Comparison of ENCODE assay signal across 1 cellular context in the genomic region with DNA sequence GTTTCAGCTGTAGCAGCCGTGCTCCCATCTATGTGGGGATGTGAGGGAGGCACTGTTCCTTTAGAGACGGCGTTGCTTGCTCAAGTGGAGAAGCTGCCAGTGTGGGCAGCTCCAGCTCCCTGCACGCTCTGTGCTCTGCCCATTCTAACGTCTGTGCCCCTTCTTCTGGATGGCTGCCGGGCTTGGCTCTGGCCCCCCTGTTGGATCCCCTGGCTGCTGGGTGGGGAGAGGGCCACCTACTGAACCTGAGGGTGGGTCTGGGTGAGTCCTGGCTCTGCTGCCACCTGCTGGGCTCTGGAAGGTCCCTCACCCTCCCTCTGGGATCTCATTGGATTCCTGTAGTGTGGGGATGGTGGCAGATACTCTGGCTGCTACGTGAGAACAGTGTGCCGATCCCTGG.
TF ChIP-seq lines count a peak whose summit lies in the region.

No MANE protein-coding gene starts in this region.

TF ChIP-seq in HepG2, 621 proteins besides CTCF, POLR2A, EP300 and RAD21 (continues in another document):
- TF ChIP-seq, protein P1, sequence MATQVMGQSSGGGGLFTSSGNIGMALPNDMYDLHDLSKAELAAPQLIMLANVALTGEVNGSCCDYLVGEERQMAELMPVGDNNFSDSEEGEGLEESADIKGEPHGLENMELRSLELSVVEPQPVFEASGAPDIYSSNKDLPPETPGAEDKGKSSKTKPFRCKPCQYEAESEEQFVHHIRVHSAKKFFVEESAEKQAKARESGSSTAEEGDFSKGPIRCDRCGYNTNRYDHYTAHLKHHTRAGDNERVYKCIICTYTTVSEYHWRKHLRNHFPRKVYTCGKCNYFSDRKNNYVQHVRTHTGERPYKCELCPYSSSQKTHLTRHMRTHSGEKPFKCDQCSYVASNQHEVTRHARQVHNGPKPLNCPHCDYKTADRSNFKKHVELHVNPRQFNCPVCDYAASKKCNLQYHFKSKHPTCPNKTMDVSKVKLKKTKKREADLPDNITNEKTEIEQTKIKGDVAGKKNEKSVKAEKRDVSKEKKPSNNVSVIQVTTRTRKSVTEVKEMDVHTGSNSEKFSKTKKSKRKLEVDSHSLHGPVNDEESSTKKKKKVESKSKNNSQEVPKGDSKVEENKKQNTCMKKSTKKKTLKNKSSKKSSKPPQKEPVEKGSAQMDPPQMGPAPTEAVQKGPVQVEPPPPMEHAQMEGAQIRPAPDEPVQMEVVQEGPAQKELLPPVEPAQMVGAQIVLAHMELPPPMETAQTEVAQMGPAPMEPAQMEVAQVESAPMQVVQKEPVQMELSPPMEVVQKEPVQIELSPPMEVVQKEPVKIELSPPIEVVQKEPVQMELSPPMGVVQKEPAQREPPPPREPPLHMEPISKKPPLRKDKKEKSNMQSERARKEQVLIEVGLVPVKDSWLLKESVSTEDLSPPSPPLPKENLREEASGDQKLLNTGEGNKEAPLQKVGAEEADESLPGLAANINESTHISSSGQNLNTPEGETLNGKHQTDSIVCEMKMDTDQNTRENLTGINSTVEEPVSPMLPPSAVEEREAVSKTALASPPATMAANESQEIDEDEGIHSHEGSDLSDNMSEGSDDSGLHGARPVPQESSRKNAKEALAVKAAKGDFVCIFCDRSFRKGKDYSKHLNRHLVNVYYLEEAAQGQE (IDR thresholded peaks at IDR 0.05; ENCODE audit: borderline replicate concordance in 1 of 2, low read depth in 1 of 2, low read length in 2 of 2), result no peak
- TF ChIP-seq FOXM1 (CRISPR knock-in tag; IDR thresholded peaks at IDR 0.05) (no peak), FOXP1 (IDR thresholded peaks at IDR 0.05) (no peak), FOXP1 (CRISPR knock-in tag; IDR thresholded peaks at IDR 0.05) (no peak), ZNF788 (CRISPR knock-in tag; IDR thresholded peaks at IDR 0.05; ENCODE audit: borderline replicate concordance) (0 out of 2 replicates have a peak, but pooled peaks have one; percentile 8), JUN (CRISPR knock-in tag; IDR thresholded peaks at IDR 0.05) (no peak), NR3C1 (CRISPR knock-in tag; IDR thresholded peaks at IDR 0.05) (no peak), HMGXB4 (CRISPR knock-in tag; IDR thresholded peaks at IDR 0.05; ENCODE audit: borderline replicate concordance in 1 of 2, low read depth in 1 of 2) (0 out of 4 replicates have a peak, but pooled peaks of 1 of the 2 experiments have one; percentile 6), ZBTB4 (CRISPR knock-in tag; IDR thresholded peaks at IDR 0.05; ENCODE audit: borderline replicate concordance) (no peak), MTA1 (CRISPR knock-in tag; IDR thresholded peaks at IDR 0.05; ENCODE audit: borderline replicate concordance) (0 out of 2 replicates have a peak, but pooled peaks have one; percentile 28), TAF1 (CRISPR knock-in tag; IDR thresholded peaks at IDR 0.05) (no peak), XRCC5 (optimal IDR thresholded peaks at IDR 0.05; ENCODE audit: low read length) (peak; percentile 44), ZNF143 (CRISPR knock-in tag; IDR thresholded peaks at IDR 0.05) (no peak), ZBTB3 (CRISPR knock-in tag; IDR thresholded peaks at IDR 0.05; ENCODE audit: borderline replicate concordance, low read depth) (no peak), SMC3 (IDR thresholded peaks at IDR 0.05; ENCODE audit: low read length) (peak; percentile 27; the same call in 1 of the 2 replicates), MXD3 (CRISPR knock-in tag; IDR thresholded peaks at IDR 0.05) (no peak), PCBP2 (optimal IDR thresholded peaks at IDR 0.05; ENCODE audit: low read depth, low read length, poor library complexity, severe bottlenecking) (no peak), ZNF263 (CRISPR knock-in tag; IDR thresholded peaks at IDR 0.05) (0 out of 2 replicates have a peak, but pooled peaks have one; percentile 26), ZNF597 (CRISPR knock-in tag; IDR thresholded peaks at IDR 0.05) (no peak), SALL1 (CRISPR knock-in tag; IDR thresholded peaks at IDR 0.05) (0 out of 2 replicates have a peak, but pooled peaks have one; percentile 25), ADNP (CRISPR knock-in tag; IDR thresholded peaks at IDR 0.05) (no peak), ATF7 (IDR thresholded peaks at IDR 0.05) (no peak), ATF7 (CRISPR knock-in tag; IDR thresholded peaks at IDR 0.05) (no peak), PITX1 (CRISPR knock-in tag; IDR thresholded peaks at IDR 0.05) (no peak), STAG1 (CRISPR knock-in tag; IDR thresholded peaks at IDR 0.05) (peak; percentile 59), MEIS1 (CRISPR knock-in tag; IDR thresholded peaks at IDR 0.05; ENCODE audit: borderline replicate concordance) (no peak), U2AF1 (optimal IDR thresholded peaks at IDR 0.05; ENCODE audit: low read depth, low read length) (no peak), ZNF383 (CRISPR knock-in tag; IDR thresholded peaks at IDR 0.05; ENCODE audit: borderline replicate concordance) (no peak), CREB3 (CRISPR knock-in tag; IDR thresholded peaks at IDR 0.05) (no peak), ZNF746 (CRISPR knock-in tag; IDR thresholded peaks at IDR 0.05) (no peak), ZNF550 (CRISPR knock-in tag; IDR thresholded peaks at IDR 0.05; ENCODE audit: borderline replicate concordance) (no peak), SMAD1 (CRISPR knock-in tag; IDR thresholded peaks at IDR 0.05; ENCODE audit: borderline replicate concordance, low read depth) (no peak), THAP7 (CRISPR knock-in tag; IDR thresholded peaks at IDR 0.05) (0 out of 2 replicates have a peak, but pooled peaks have one; percentile 62)
- TF ChIP-seq, protein P2, sequence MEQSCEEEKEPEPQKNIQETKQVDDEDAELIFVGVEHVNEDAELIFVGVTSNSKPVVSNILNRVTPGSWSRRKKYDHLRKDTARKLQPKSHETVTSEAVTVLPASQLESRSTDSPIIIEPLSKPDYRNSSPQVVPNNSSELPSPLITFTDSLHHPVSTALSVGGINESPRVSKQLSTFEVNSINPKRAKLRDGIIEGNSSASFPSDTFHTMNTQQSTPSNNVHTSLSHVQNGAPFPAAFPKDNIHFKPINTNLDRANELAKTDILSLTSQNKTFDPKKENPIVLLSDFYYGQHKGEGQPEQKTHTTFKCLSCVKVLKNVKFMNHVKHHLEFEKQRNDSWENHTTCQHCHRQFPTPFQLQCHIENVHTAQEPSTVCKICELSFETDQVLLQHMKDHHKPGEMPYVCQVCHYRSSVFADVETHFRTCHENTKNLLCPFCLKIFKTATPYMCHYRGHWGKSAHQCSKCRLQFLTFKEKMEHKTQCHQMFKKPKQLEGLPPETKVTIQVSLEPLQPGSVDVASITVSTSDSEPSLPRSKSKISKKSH (CRISPR knock-in tag; IDR thresholded peaks at IDR 0.05; ENCODE audit: borderline replicate concordance), result peak; percentile 13; the same call in 1 of the 2 replicates
- TF ChIP-seq, protein P3, sequence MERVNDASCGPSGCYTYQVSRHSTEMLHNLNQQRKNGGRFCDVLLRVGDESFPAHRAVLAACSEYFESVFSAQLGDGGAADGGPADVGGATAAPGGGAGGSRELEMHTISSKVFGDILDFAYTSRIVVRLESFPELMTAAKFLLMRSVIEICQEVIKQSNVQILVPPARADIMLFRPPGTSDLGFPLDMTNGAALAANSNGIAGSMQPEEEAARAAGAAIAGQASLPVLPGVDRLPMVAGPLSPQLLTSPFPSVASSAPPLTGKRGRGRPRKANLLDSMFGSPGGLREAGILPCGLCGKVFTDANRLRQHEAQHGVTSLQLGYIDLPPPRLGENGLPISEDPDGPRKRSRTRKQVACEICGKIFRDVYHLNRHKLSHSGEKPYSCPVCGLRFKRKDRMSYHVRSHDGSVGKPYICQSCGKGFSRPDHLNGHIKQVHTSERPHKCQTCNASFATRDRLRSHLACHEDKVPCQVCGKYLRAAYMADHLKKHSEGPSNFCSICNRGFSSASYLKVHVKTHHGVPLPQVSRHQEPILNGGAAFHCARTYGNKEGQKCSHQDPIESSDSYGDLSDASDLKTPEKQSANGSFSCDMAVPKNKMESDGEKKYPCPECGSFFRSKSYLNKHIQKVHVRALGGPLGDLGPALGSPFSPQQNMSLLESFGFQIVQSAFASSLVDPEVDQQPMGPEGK (CRISPR knock-in tag; IDR thresholded peaks at IDR 0.05), result peak; percentile 49; the same call in 1 of the 2 replicates
- TF ChIP-seq, protein P4, sequence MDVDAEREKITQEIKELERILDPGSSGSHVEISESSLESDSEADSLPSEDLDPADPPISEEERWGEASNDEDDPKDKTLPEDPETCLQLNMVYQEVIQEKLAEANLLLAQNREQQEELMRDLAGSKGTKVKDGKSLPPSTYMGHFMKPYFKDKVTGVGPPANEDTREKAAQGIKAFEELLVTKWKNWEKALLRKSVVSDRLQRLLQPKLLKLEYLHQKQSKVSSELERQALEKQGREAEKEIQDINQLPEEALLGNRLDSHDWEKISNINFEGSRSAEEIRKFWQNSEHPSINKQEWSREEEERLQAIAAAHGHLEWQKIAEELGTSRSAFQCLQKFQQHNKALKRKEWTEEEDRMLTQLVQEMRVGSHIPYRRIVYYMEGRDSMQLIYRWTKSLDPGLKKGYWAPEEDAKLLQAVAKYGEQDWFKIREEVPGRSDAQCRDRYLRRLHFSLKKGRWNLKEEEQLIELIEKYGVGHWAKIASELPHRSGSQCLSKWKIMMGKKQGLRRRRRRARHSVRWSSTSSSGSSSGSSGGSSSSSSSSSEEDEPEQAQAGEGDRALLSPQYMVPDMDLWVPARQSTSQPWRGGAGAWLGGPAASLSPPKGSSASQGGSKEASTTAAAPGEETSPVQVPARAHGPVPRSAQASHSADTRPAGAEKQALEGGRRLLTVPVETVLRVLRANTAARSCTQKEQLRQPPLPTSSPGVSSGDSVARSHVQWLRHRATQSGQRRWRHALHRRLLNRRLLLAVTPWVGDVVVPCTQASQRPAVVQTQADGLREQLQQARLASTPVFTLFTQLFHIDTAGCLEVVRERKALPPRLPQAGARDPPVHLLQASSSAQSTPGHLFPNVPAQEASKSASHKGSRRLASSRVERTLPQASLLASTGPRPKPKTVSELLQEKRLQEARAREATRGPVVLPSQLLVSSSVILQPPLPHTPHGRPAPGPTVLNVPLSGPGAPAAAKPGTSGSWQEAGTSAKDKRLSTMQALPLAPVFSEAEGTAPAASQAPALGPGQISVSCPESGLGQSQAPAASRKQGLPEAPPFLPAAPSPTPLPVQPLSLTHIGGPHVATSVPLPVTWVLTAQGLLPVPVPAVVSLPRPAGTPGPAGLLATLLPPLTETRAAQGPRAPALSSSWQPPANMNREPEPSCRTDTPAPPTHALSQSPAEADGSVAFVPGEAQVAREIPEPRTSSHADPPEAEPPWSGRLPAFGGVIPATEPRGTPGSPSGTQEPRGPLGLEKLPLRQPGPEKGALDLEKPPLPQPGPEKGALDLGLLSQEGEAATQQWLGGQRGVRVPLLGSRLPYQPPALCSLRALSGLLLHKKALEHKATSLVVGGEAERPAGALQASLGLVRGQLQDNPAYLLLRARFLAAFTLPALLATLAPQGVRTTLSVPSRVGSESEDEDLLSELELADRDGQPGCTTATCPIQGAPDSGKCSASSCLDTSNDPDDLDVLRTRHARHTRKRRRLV (CRISPR knock-in tag; IDR thresholded peaks at IDR 0.05), result no peak
